In the genomic region with DNA sequence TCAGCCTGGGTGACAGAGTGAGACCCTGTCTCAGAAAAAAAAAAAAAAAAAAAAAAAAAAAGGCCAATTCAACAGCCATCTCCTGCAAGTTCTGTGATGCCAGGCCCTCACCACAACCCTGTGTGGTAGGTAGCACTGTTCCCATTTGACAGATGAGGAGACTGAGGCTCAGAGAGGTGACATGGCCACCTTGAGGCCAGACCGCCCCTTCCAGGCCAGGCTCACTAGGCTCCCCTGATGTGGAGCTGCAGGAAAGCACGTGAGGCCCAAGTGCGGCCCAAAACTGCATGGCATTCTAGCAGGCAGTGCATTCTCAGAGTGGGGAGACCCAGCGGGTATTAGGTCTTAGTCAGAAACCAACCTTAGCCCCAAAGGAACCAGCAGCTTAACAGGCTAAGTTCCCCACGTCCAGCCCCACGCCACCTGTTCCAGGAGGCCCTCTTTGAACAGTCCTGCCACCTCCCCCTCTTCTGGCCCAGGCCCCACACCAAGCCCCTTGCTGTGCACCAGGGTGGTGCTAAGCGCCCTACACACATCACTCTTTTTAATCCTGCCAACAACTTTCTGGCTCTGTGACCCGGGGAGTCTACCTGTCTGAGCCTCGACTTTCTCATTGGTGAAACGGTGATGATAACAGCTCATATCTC, we compare ENCODE assay signal across 18 cellular contexts. TPM values are rescaled to one million over a fixed set of nuclear protein-coding genes. Genes with fewer than 3 reads are reported as not detected.
A peak's percentile ranks its signal among the peaks of the same experiment; 100 is the strongest.
DNase-seq lines count a peak whose midpoint lies in the region; ATAC-seq and TF ChIP-seq lines count a peak whose summit lies in the region.
"Had no signal": no experiment of that assay in that cellular context is flagged by ENCODE, and none has a peak within 500 bp of the region (broad histone marks: within the 10 kb centered on the region; RNA-seq: fewer than 3 reads in every experiment).

No MANE protein-coding gene starts in this region.

- no peaks in the 10 kb centered on the region for H3K36me3 ChIP-seq in CD8-positive, alpha-beta T cell (ENCODE audit: insufficient read depth, low read length)
- H3K36me3 ChIP-seq: MG63 had no signal

- no peaks in the 10 kb centered on the region for H3K27me3 Mint-ChIP-seq in CD8-positive, alpha-beta T cell (ENCODE audit: low read depth)
- H3K27me3 Mint-ChIP-seq in osteocyte (ENCODE audit: unreplicated experiment): no peaks in the 10 kb centered on the region
- H3K27me3 Mint-ChIP-seq: activated CD4-positive, alpha-beta memory T cell treated with anti-CD3 and anti-CD28 coated beads for 36 hours; IgD-negative memory B cell had no signal

- no peaks in the 10 kb centered on the region for H3K27me3 ChIP-seq in CD8-positive, alpha-beta T cell (ENCODE audit: insufficient read depth, low read length)
- H3K27me3 ChIP-seq: MG63 had no signal

- H3K27ac Mint-ChIP-seq in CD8-positive, alpha-beta T cell: peak overlapping the region; percentile 22
- H3K27ac Mint-ChIP-seq in osteocyte (ENCODE audit: unreplicated experiment): peak overlapping the region; percentile 89
- H3K27ac Mint-ChIP-seq: activated CD4-positive, alpha-beta memory T cell treated with anti-CD3 and anti-CD28 coated beads for 36 hours had no signal

- no peaks in the 10 kb centered on the region for H3K9me3 Mint-ChIP-seq in CD8-positive, alpha-beta T cell
- no peaks in the 10 kb centered on the region for H3K9me3 Mint-ChIP-seq in osteocyte (ENCODE audit: unreplicated experiment)
- H3K9me3 Mint-ChIP-seq: activated CD4-positive, alpha-beta memory T cell treated with anti-CD3 and anti-CD28 coated beads for 36 hours; IgD-negative memory B cell had no signal

- intact Hi-C loops in CD8-positive, alpha-beta T cell (cut with DNase I, micrococcal nuclease): no loop called here

- no peak for TF ChIP-seq CTCF in CD8-positive, alpha-beta T cell (IDR thresholded peaks at IDR 0.05)
- TF ChIP-seq CTCF in coronary artery (IDR thresholded peaks at IDR 0.05) (no peak), osteocyte (IDR thresholded peaks at IDR 0.05) (no peak)

- H3K9me3 ChIP-seq in CD8-positive, alpha-beta T cell (ENCODE audit: low read length): no peaks in the 10 kb centered on the region
- H3K9me3 ChIP-seq: MG63 had no signal

- no peak for DNase-seq in CD8-positive, alpha-beta T cell
- DNase-seq in NCI-H82 (lab: John Stamatoyannopoulos, UW): peak; percentile 90
- DNase-seq in coronary artery (ENCODE audit: low spot score): peak; percentile 68
- DNase-seq in osteocyte (ENCODE audit: extremely low spot score, unreplicated experiment): no peak
- DNase-seq in NCI-H2029 (lab: John Stamatoyannopoulos, UW): no peak
- no peak for DNase-seq in NCI-H1092 treated with DMSO at 0.1 percent for 48 hours (lab: John Stamatoyannopoulos, UW)
- DNase-seq: activated CD4-positive, alpha-beta memory T cell treated with anti-CD3 and anti-CD28 coated beads for 36 hours; Calu3; hippocampal formation; NCI-H1694 treated with DMSO at 0.1 percent for 48 hours; NCI-H2227 treated with DMSO at 0.1 percent for 48 hours; stimulated activated naive CD4-positive, alpha-beta T cell had no signal

- no peak overlapping the region for H3K4me3 Mint-ChIP-seq in CD8-positive, alpha-beta T cell
- H3K4me3 Mint-ChIP-seq in osteocyte (ENCODE audit: unreplicated experiment): no peak overlapping the region
- H3K4me3 Mint-ChIP-seq: activated CD4-positive, alpha-beta memory T cell treated with anti-CD3 and anti-CD28 coated beads for 36 hours had no signal

- H3K4me3 ChIP-seq in CD8-positive, alpha-beta T cell (ENCODE audit: low read depth, low read length): no peak overlapping the region
- no peak overlapping the region for H3K4me3 ChIP-seq in coronary artery
- H3K4me3 ChIP-seq: lung, MG63 had no signal

- POLR2A ChIA-PET in CD8-positive, alpha-beta T cell (lab: Charles Lee): no interaction called here

- peaks cover 57% of the 10 kb centered on the region for H3K4me1 Mint-ChIP-seq in CD8-positive, alpha-beta T cell (ENCODE audit: low read depth)
- peaks cover 71% of the 10 kb centered on the region for H3K4me1 Mint-ChIP-seq in osteocyte (ENCODE audit: unreplicated experiment)

- peaks cover 38% of the 10 kb centered on the region for H3K4me1 ChIP-seq in CD8-positive, alpha-beta T cell (ENCODE audit: insufficient read depth, low read length)

- peaks cover 6% of the 10 kb centered on the region for H3K36me3 Mint-ChIP-seq in CD8-positive, alpha-beta T cell
- peaks cover 6% of the 10 kb centered on the region for H3K36me3 Mint-ChIP-seq in osteocyte (ENCODE audit: unreplicated experiment)

- no peak overlapping the region for H3K27ac ChIP-seq in CD8-positive, alpha-beta T cell (ENCODE audit: low read depth, low read length)
- peak overlapping the region in 1 of 2 donors; percentile 72 for H3K27ac ChIP-seq in coronary artery
- H3K27ac ChIP-seq: parathyroid adenoma, VCaP had no signal

- no peak for ATAC-seq in CD8-positive, alpha-beta T cell
- ATAC-seq in GM18502 (IDR thresholded peaks at IDR 0.05; ENCODE audit: poor library complexity, unreplicated experiment): no peak

- CTCF ChIA-PET in CD8-positive, alpha-beta T cell (lab: Charles Lee): interaction anchor here (0.8 kb wide), 1 partner anchor 47 kb away, joined by 5 read pairs; no protein-coding TSS in a partner anchor

RNA-seq across cellular contexts. Expression of a gene that starts 11.7 kb away (rescaled TPM):
- total RNA-seq in CD8-positive, alpha-beta T cell: 10 to 100 TPM; 55.0 to 56.0 TPM
- 217 and 236 TPM in 2 replicates for total RNA-seq in osteocyte

Comparison
In these comparisons a context has a peak if more than half of its experiments do, and no peak if none do; other contexts are left out.
1. DNase-seq: peak in NCI-H82 (single experiment) and coronary artery (single experiment); none in CD8-positive, alpha-beta T cell (0 of 7), osteocyte (single experiment), NCI-H2029 (single experiment) and NCI-H1092 treated with DMSO at 0.1 percent for 48 hours (single experiment).